Comparison of ENCODE assay signal across 16 cellular contexts in genomic region chrX:127558811-127559210, GRCh38.
DNase-seq lines count a peak whose midpoint lies in the region; ATAC-seq, FAIRE-seq and TF ChIP-seq lines count a peak whose summit lies in the region.
"Had no signal": no experiment of that assay in that cellular context is flagged by ENCODE, and none has a peak within 500 bp of the region (broad histone marks: within the 10 kb centered on the region; RNA-seq: fewer than 3 reads in every experiment).

No MANE protein-coding gene starts in this region.

- no CpG with 5 or more reads among the region's 2 CpGs for WGBS in trophoblast cell (ENCODE audit: extremely low coverage, insufficient coverage, insufficient read length)

- H2BK12ac ChIP-seq in trophoblast cell (ENCODE audit: low read length), result no peak overlapping the region

- no peak overlapping the region for H2AFZ ChIP-seq in trophoblast cell (ENCODE audit: insufficient read depth, low read length, poor library complexity)
- H2AFZ ChIP-seq: GM23248 had no signal

- H2AK5ac ChIP-seq in trophoblast cell (ENCODE audit: low read length), result no peak overlapping the region

- H3K9me3 ChIP-seq in trophoblast cell (ENCODE audit: insufficient read depth, low read depth, low read length) (no peaks in the 10 kb centered on the region), left ventricle myocardium inferior (replicated peaks) (no peaks in the 10 kb centered on the region)
- H3K9me3 ChIP-seq: HAP-1 had no signal

- no peak for FAIRE-seq in GM19239 (lab: Jason Lieb, UNC)
- FAIRE-seq: D721Med, G401.6, HepG2 had no signal

- H2BK120ac ChIP-seq in trophoblast cell (ENCODE audit: insufficient read depth, low read length, poor library complexity), result no peak overlapping the region

- no peak overlapping the region for H3K9ac ChIP-seq in trophoblast cell (ENCODE audit: low read length)
- H3K9ac ChIP-seq: BLaER1 treated with 17β-estradiol and CSF1 and Interleukin-3, amounts not matched to agents 10 nM and 100 nM; GM23248 had no signal

- H4K8ac ChIP-seq in trophoblast cell (ENCODE audit: low read depth, low read length), result no peak overlapping the region

- peak; percentile 15 for DNase-seq in Caki2 (ENCODE audit: low read depth)
- DNase-seq in glomerular visceral epithelial cell (ENCODE audit: extremely low spot score), result peak; percentile 43
- peak; percentile 0 for DNase-seq in left kidney (ENCODE audit: low read depth, low spot score)
- no peak for DNase-seq in trophoblast cell
- DNase-seq in GM19239 (ENCODE audit: insufficient read length, low spot score), result no peak
- no peak for DNase-seq in left ventricle myocardium inferior
- DNase-seq: 8988T; CD8-positive, alpha-beta T cell; COR-L47; GM23248 had no signal

- H3K27me3 ChIP-seq in trophoblast cell (ENCODE audit: insufficient read depth, low read length), result no peaks in the 10 kb centered on the region
- H3K27me3 ChIP-seq in left ventricle myocardium inferior (ENCODE audit: low read depth), result no peaks in the 10 kb centered on the region

- TF ChIP-seq CTCF in left ventricle myocardium inferior (IDR thresholded peaks at IDR 0.05; ENCODE audit: borderline replicate concordance), result no peak

- no peak overlapping the region for H4K12ac ChIP-seq in trophoblast cell (ENCODE audit: low read depth, low read length)

- no peak overlapping the region for H2BK5ac ChIP-seq in trophoblast cell (ENCODE audit: low read depth, low read length, poor library complexity)

- H3K4me2 ChIP-seq in trophoblast cell (ENCODE audit: low read length), result no peak overlapping the region
- H3K4me2 ChIP-seq: BLaER1 treated with 17β-estradiol and CSF1 and Interleukin-3, amounts not matched to agents 10 nM and 100 nM had no signal

- no peak overlapping the region for H3K14ac ChIP-seq in trophoblast cell (ENCODE audit: low read length)

- H3K4ac ChIP-seq in trophoblast cell (ENCODE audit: low read depth, low read length), result no peak overlapping the region

- H3K18ac ChIP-seq in trophoblast cell (ENCODE audit: low read length), result no peak overlapping the region

- H3K27ac ChIP-seq in trophoblast cell (ENCODE audit: low read depth, low read length) (no peak overlapping the region), left ventricle myocardium inferior (replicated peaks) (no peak overlapping the region)
- H3K27ac ChIP-seq: BLaER1 treated with 17β-estradiol and CSF1 and Interleukin-3, amounts not matched to agents 10 nM and 100 nM; GM23248 had no signal

- H3K4me3 ChIP-seq in trophoblast cell (ENCODE audit: low read depth, low read length) (no peak overlapping the region), left ventricle myocardium inferior (no peak overlapping the region)
- H3K4me3 ChIP-seq: BLaER1 treated with 17β-estradiol and CSF1 and Interleukin-3, amounts not matched to agents 10 nM and 100 nM; GM23248; HAP-1 had no signal

- H4K91ac ChIP-seq in trophoblast cell (ENCODE audit: low read depth, low read length), result no peak overlapping the region

- intact Hi-C loops in left ventricle myocardium inferior (cut with micrococcal nuclease), result no loop called here

- no peaks in the 10 kb centered on the region for H3K79me1 ChIP-seq in trophoblast cell (ENCODE audit: low read length)

- H3K79me2 ChIP-seq in trophoblast cell (ENCODE audit: control insufficient read depth, insufficient read depth, low read length, poor library complexity), result no peaks in the 10 kb centered on the region

- in situ Hi-C loops in Caki2 (cut with HindIII; ENCODE audit: low pct_unique_long_range_greater_than_20kb, low sequenced_read_pairs), result no loop called here

- H3K4me1 ChIP-seq in trophoblast cell (ENCODE audit: control insufficient read depth in 1 of 2, insufficient read depth in 2 of 2, low read length in 2 of 2) (no peaks in the 10 kb centered on the region), left ventricle myocardium inferior (no peaks in the 10 kb centered on the region)
- H3K4me1 ChIP-seq: HAP-1 had no signal

- H3K36me3 ChIP-seq in trophoblast cell (ENCODE audit: control insufficient read depth in 1 of 2, insufficient read depth in 2 of 2, low read length in 2 of 2) (no peaks in the 10 kb centered on the region), left ventricle myocardium inferior (no peaks in the 10 kb centered on the region)
- H3K36me3 ChIP-seq: BLaER1 treated with 17β-estradiol and CSF1 and Interleukin-3, amounts not matched to agents 10 nM and 100 nM; HAP-1 had no signal

- no peak overlapping the region for H3K23ac ChIP-seq in trophoblast cell (ENCODE audit: low read length)

- ATAC-seq in HG03196 (IDR thresholded peaks at IDR 0.05; ENCODE audit: unreplicated experiment), result no peak
- ATAC-seq: CD8-positive, alpha-beta T cell; HepG2 had no signal

Comparison
In these comparisons a context has a peak if more than half of its experiments do, and no peak if none do; other contexts are left out.
1. DNase-seq: peak in Caki2 (single experiment), glomerular visceral epithelial cell (single experiment) and left kidney (single experiment); none in trophoblast cell (0 of 2), GM19239 (single experiment) and left ventricle myocardium inferior (single experiment).